ENCODE assay signal across 8 cellular contexts in genomic region chr2:60552096-60552850, GRCh38. TPM values are rescaled to one million over a fixed set of nuclear protein-coding genes. Genes with fewer than 3 reads are reported as not detected.
A peak's percentile ranks its signal among the peaks of the same experiment; 100 is the strongest.
DNase-seq lines count a peak whose midpoint lies in the region; ATAC-seq and TF ChIP-seq lines count a peak whose summit lies in the region.

No MANE protein-coding gene starts in this region.

- H3K27me3 ChIP-seq in mammary epithelial cell (ENCODE audit: insufficient read depth, low read length), result peaks cover 4% of the 10 kb centered on the region

- BruUV-seq in mammary epithelial cell (replicated peaks; lab: Mats Ljungman, UMichigan), result no TSS peak

- H3K4me2 ChIP-seq in mammary epithelial cell (ENCODE audit: insufficient read depth, low read depth, low read length), result peak overlapping the region; percentile 98

- H3K4me3 ChIP-seq in mammary epithelial cell (replicated peaks in 1 of 3; ENCODE audit: insufficient read depth in 1 of 3, low read depth in 2 of 3, low read length in 3 of 3), result peak overlapping the region; percentile 55 to 83 (median 81)
- H3K4me3 ChIP-seq in mucosa of descending colon, result peak overlapping the region; percentile 37

- H3K36me3 ChIP-seq in mammary epithelial cell (ENCODE audit: insufficient read depth, low read length) (no peaks in the 10 kb centered on the region), mucosa of descending colon (ENCODE audit: low read depth) (no peaks in the 10 kb centered on the region)

- ATAC-seq in mucosa of descending colon, result no peak
- ATAC-seq in GM18868 (IDR thresholded peaks at IDR 0.05; ENCODE audit: unreplicated experiment), result no peak

- peaks cover 20% of the 10 kb centered on the region for H3K79me2 ChIP-seq in mammary epithelial cell (ENCODE audit: insufficient read depth, low read length)

- peak overlapping the region; percentile 43 for H3K27ac ChIP-seq in mammary epithelial cell (ENCODE audit: insufficient read depth, low read depth, low read length)

- no peaks in the 10 kb centered on the region for H4K20me1 ChIP-seq in mammary epithelial cell (ENCODE audit: insufficient read depth, low read length)

- TF ChIP-seq CTCF in mammary epithelial cell (conservative IDR thresholded peaks at IDR 0.05 in 1 of 2, IDR thresholded peaks at IDR 0.05 in 1 of 2; ENCODE audit: extremely low read depth in 1 of 2, insufficient read depth in 1 of 2, low read depth in 1 of 2, low read length in 2 of 2), result no peak
- TF ChIP-seq CTCF in mucosa of descending colon (IDR thresholded peaks at IDR 0.05), result no peak
- no peak for TF ChIP-seq CTCF in GM13977 (IDR thresholded peaks at IDR 0.05; ENCODE audit: extremely low read depth, insufficient read depth, missing control alignments)

- dilution Hi-C loops in mammary epithelial cell (cut with HindIII; ENCODE audit: low sequenced_read_pairs), result no loop called here

- peak; percentile 41 for DNase-seq in EH (ENCODE audit: low read depth)
- peak; percentile 31 for DNase-seq in NCI-H1092 (lab: John Stamatoyannopoulos, UW)
- DNase-seq in mammary epithelial cell, result peak; percentile 44
- DNase-seq in mucosa of descending colon, result peak in 2 of 3 donors; percentile 63 to 64
- no peak for DNase-seq in GM13977 (ENCODE audit: low spot score)
- DNase-seq in activated effector memory CD4-positive, alpha-beta T cell treated with Interleukin-2 at 50 U/mL for 16 hours, result no peak
- DNase-seq in G401 (ENCODE audit: low spot score), result no peak

- H3K9me3 ChIP-seq in mammary epithelial cell (replicated peaks; ENCODE audit: insufficient read depth, low read length) (no peaks in the 10 kb centered on the region), mucosa of descending colon (no peaks in the 10 kb centered on the region)

- WGBS in mammary epithelial cell (ENCODE audit: low coverage, missing lambda C conversion rate), result 0% methylated on average over 1 of the region's 49 CpGs

- intact Hi-C loops in mammary epithelial cell (cut with micrococcal nuclease), result loop anchor here (5.0 kb wide), 3 partner anchors 290 to 1865 kb away; no protein-coding TSS in a partner anchor
- intact Hi-C loops in mucosa of descending colon (cut with DNase I, micrococcal nuclease), result loop anchor here (5.0 to 10.0 kb wide), 4 partner anchors 337 to 1527 kb away; no protein-coding TSS in a partner anchor

- H2AFZ ChIP-seq in mammary epithelial cell (ENCODE audit: low read depth, low read length), result peak overlapping the region; percentile 89

- H3K4me1 ChIP-seq in mammary epithelial cell (ENCODE audit: insufficient read depth, low read length), result peaks cover 31% of the 10 kb centered on the region
- H3K4me1 ChIP-seq in mucosa of descending colon (ENCODE audit: low read depth), result peaks cover 33% of the 10 kb centered on the region

- CTCF ChIA-PET in mammary epithelial cell (lab: Charles Lee; ENCODE audit: low non-redundant PET), result interaction anchor here (0.6 kb wide), 1 partner anchor 1723 kb away, joined by 8 read pairs; no protein-coding TSS in a partner anchor

- in situ Hi-C loops in mammary epithelial cell (cut with MboI; ENCODE audit: low sequenced_read_pairs in 2 of 2), result no loop called here
- in situ Hi-C loops in GM13977 (cut with MboI; ENCODE audit: low pct_unique_long_range_greater_than_20kb, low sequenced_read_pairs, unreplicated experiment), result loop anchor here (25.0 kb wide), 2 partner anchors 1265 to 1515 kb away; no protein-coding TSS in a partner anchor
- in situ Hi-C loops in G401 (cut with HindIII; ENCODE audit: low sequenced_read_pairs), result no loop called here

- peak overlapping the region; percentile 64 for H3K9ac ChIP-seq in mammary epithelial cell (ENCODE audit: insufficient read depth, low read length)

RNA-seq across cellular contexts. Expression of gene BCL11A, which starts 1.2 kb away (rescaled TPM):
- total RNA-seq in mammary epithelial cell (10 to 100 TPM in 1 of 2 donors, 1 to 10 TPM in 1; 8.5 to 12.7 TPM), mucosa of descending colon (10 to 100 TPM; 22.8 to 59.6 (median 40.7) TPM)
- polyA plus RNA-seq in mammary epithelial cell, result 2.7 TPM
- 10.6 TPM for polyA minus RNA-seq in mammary epithelial cell
- 0.54 TPM in 1 of 2 replicates, not detected in the other for total RNA-seq in G401 (2014; rRNA removed; shearing (Covaris generic))

Comparison
In these comparisons a context has a peak if more than half of its experiments do, and no peak if none do; other contexts are left out.
1. DNase-seq: peak in EH (single experiment), NCI-H1092 (single experiment), mammary epithelial cell (single experiment) and mucosa of descending colon (2 of 3); none in GM13977 (single experiment), activated effector memory CD4-positive, alpha-beta T cell treated with Interleukin-2 at 50 U/mL for 16 hours (single experiment) and G401 (single experiment).